Comparison of ENCODE assay signal across 8 cellular contexts in the genomic region with DNA sequence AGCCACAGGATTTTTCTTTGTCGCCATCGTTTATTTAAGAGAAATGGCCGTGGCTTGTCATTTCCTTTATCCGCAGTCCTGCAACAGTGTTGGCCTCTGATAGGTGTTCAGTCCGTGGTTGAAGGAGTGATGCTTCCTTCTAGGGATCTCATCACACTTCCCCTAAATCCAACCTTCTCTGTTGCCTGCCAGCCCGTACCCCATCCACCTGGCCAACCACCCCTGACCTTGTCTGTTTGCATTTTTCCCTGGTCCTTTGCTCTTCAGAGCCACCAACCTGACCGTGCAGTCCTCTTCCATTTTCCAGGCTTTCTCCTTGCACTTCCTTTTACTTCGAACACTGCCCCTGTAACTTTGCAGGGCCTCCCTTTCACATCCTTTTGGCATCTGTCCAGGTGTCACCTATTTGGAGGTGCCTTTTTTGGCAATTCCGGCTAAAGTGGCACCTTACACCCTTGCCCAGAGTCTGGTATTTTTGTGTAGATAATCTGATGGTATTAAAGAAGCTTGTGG. TPM values are rescaled to one million over a fixed set of nuclear protein-coding genes. Genes with fewer than 3 reads are reported as not detected.
A peak's percentile ranks its signal among the peaks of the same experiment; 100 is the strongest.
DNase-seq lines count a peak whose midpoint lies in the region; ATAC-seq, FAIRE-seq and TF ChIP-seq lines count a peak whose summit lies in the region.

No MANE protein-coding gene starts in this region.

- no peaks in the 10 kb centered on the region for H3K9me3 Mint-ChIP-seq in naive B cell

- no peak for TF ChIP-seq EP300 in A549 (IDR thresholded peaks at IDR 0.05)

- TF ChIP-seq RAD21 in A549 (conservative IDR thresholded peaks at IDR 0.05 in 1 of 2, IDR thresholded peaks at IDR 0.05 in 1 of 2): no peak

- H3K4me1 ChIP-seq in A549 (no peaks in the 10 kb centered on the region), OCI-LY7 (ENCODE audit: insufficient read depth, low read length, poor library complexity, severe bottlenecking) (peaks cover 26% of the 10 kb centered on the region)

- H3K4me2 ChIP-seq in A549: peak overlapping the region; percentile 87
- peak overlapping the region; percentile 87 for H3K4me2 ChIP-seq in OCI-LY7 (ENCODE audit: low read length)

- H3K9me3 ChIP-seq in A549 (peaks cover 71% of the 10 kb centered on the region), OCI-LY7 (ENCODE audit: low read length) (no peaks in the 10 kb centered on the region)

- 3% methylated on average over 9 of the region's 9 CpGs for WGBS in A549 (ENCODE audit: missing lambda C conversion rate)

- CTCF ChIA-PET in A549 (lab: Yijun Ruan, JAX): no interaction called here
- CTCF ChIA-PET in OCI-LY7 (lab: Charles Lee; ENCODE audit: unreplicated experiment): no interaction called here

- in situ Hi-C loops in ACHN (cut with HindIII; ENCODE audit: low pct_ligation_motif_present, low pct_unique_long_range_greater_than_20kb, low sequenced_read_pairs): no loop called here

- H3K36me3 Mint-ChIP-seq in naive B cell: peaks cover 8 to 11% of the 10 kb centered on the region in 2 donors

- no peak overlapping the region for H3K4me3 Mint-ChIP-seq in naive B cell

- peak overlapping the region; percentile 26; the same call in 1 of the 2 replicates for H2AFZ ChIP-seq in OCI-LY7 (ENCODE audit: low read length)

- peaks cover 28 to 39% (median 30%) of the 10 kb centered on the region in 3 donors for H3K4me1 Mint-ChIP-seq in naive B cell

- POLR2A ChIA-PET in A549 (lab: Yijun Ruan, JAX): no interaction called here
- POLR2A ChIA-PET in OCI-LY7 (lab: Charles Lee): no interaction called here

- TF ChIP-seq CTCF in A549 (IDR thresholded peaks at IDR 0.05) (no peak), OCI-LY7 (conservative IDR thresholded peaks at IDR 0.05; ENCODE audit: low read length) (no peak)

- intact Hi-C loops in OCI-LY7 (cut with micrococcal nuclease; ENCODE audit: unreplicated experiment): loop anchor here (1.0 to 5.0 kb wide), 3 partner anchors 41 to 70 kb away; partner anchors contain the start of genes ZNF304, ZNF543 and ZNF805

- TF ChIP-seq POLR2A in A549 (IDR thresholded peaks at IDR 0.05; ENCODE audit: low read length): no peak

- H3K4me3 ChIP-seq in A549: peak overlapping the region; percentile 71
- peak overlapping the region; percentile 88 for H3K4me3 ChIP-seq in OCI-LY7 (ENCODE audit: low read depth, low read length, poor library complexity, severe bottlenecking)

- H3K27ac ChIP-seq in A549 (peak overlapping the region; percentile 94 to 97), OCI-LY7 (ENCODE audit: low read depth, low read length, poor library complexity, severe bottlenecking) (peak overlapping the region; percentile 94)

- no peak overlapping the region for H3K27ac Mint-ChIP-seq in naive B cell

- ATAC-seq in A549 (peak in 1 of 2 experiments; percentile 18; a peak in 5 of 6 replicates), naive B cell (ENCODE audit: low read depth in 2 of 2) (peak; percentile 5 to 6), GM21381 (IDR thresholded peaks at IDR 0.05; ENCODE audit: unreplicated experiment) (no peak)

- H3K9me2 ChIP-seq in OCI-LY7 (ENCODE audit: insufficient read depth, low read length): no peaks in the 10 kb centered on the region

- no peaks in the 10 kb centered on the region for H3K27me3 Mint-ChIP-seq in naive B cell

- DNase-seq in A549 (ENCODE audit: low read depth in 1 of 2, low spot score in 1 of 2) (peak; percentile 23 to 51), EL (peak; percentile 20), OCI-LY7 (ENCODE audit: low spot score) (peak; percentile 53), dermis blood vessel endothelial cell (peak; percentile 50), naive B cell (peak; percentile 39), GM19240 (ENCODE audit: insufficient read length, low spot score) (no peak), ACHN (no peak)

- FAIRE-seq in A549 (lab: Jason Lieb, UNC): no peak

- peaks cover 63% of the 10 kb centered on the region for H3K79me2 ChIP-seq in OCI-LY7 (ENCODE audit: insufficient read depth, low read depth, low read length)

- peaks cover 42% of the 10 kb centered on the region for H3K36me3 ChIP-seq in OCI-LY7 (ENCODE audit: insufficient read depth, low read length)

- peaks cover 14% of the 10 kb centered on the region; the same call in 1 of the 2 replicates for H4K20me1 ChIP-seq in OCI-LY7 (ENCODE audit: insufficient read depth, low read length)

- TSS peak; percentile 53 for BruUV-seq in OCI-LY7 (replicated peaks; lab: Mats Ljungman, UMichigan)

TF ChIP-seq in A549, 52 proteins besides CTCF, POLR2A, EP300 and RAD21:
- TF ChIP-seq EHMT2 (IDR thresholded peaks at IDR 0.05; ENCODE audit: low read depth) (no peak), PHF8 (IDR thresholded peaks at IDR 0.05; ENCODE audit: borderline replicate concordance, low read depth) (0 out of 2 replicates have a peak, but pooled peaks have one; percentile 2)

RNA-seq across cellular contexts. Expression of gene ZNF460, which starts 0.7 kb away (rescaled TPM):
- polyA plus RNA-seq in A549 (2011; rRNA removed) (16.1 and 23.4 TPM in 2 replicates), A549 (2017; fragmentation: RNase III; extraction: RNeasy Plus Mini Kit Qiagen cat#74134 plus additional on column Dnase treatment) (0.50 to 0.63 TPM (median 0.58 TPM) in 3 replicates), naive B cell (ENCODE audit: low read depth in 6 of 6) (10 to 100 TPM in 4 of 6 donors, 1 to 10 TPM in 1, not detected in 1; 9.2 to 16.6 (median 14.6) TPM)
- polyA plus RNA-seq in A549 (2012; cell fraction: cytosol; rRNA removed): 2.0 and 2.4 TPM in 2 replicates
- polyA plus RNA-seq in A549 (2012; cell fraction: nucleus; rRNA removed): 2.0 and 2.7 TPM in 2 replicates
- 274 and 308 TPM in 2 replicates for polyA minus RNA-seq in A549 (2011; rRNA and poly(A)+ RNA removed)
- 93.4 and 94.7 TPM in 2 replicates for total RNA-seq in OCI-LY7 (2014; rRNA removed; shearing (Covaris generic))
- total RNA-seq in OCI-LY7 (2022) (62.5 and 67.5 TPM in 2 replicates), dermis blood vessel endothelial cell (63.3 and 88.0 TPM in 2 replicates)

RNA-seq across cellular contexts. Expression of gene ZNF543, which starts 39.3 kb away (rescaled TPM):
- 3.9 and 4.4 TPM in 2 replicates for polyA plus RNA-seq in A549 (2011; rRNA removed)
- 0.77 and 1.0 TPM in 2 replicates for polyA plus RNA-seq in A549 (2012; cell fraction: cytosol; rRNA removed)
- polyA plus RNA-seq in A549 (2012; cell fraction: nucleus; rRNA removed): 0.47 and 1.0 TPM in 2 replicates
- 1.4 to 1.5 TPM (median 1.4 TPM) in 3 replicates for polyA plus RNA-seq in A549 (2017; fragmentation: RNase III; extraction: RNeasy Plus Mini Kit Qiagen cat#74134 plus additional on column Dnase treatment)
- polyA minus RNA-seq in A549 (2011; rRNA and poly(A)+ RNA removed): 11.8 TPM in 2 replicates
- 11.5 and 14.6 TPM in 2 replicates for total RNA-seq in OCI-LY7 (2014; rRNA removed; shearing (Covaris generic))
- 9.4 and 10.9 TPM in 2 replicates for total RNA-seq in OCI-LY7 (2022)
- 10.0 and 15.1 TPM in 2 replicates for total RNA-seq in dermis blood vessel endothelial cell
- polyA plus RNA-seq in naive B cell (ENCODE audit: low read depth in 6 of 6): 10 to 100 TPM in 3 of 6 donors, 1 to 10 TPM in 3; 6.0 to 12.9 (median 9.5) TPM

RNA-seq across cellular contexts. Expression of gene ZNF805, which starts 40.5 kb away (rescaled TPM):
- polyA plus RNA-seq in A549 (2011; rRNA removed) (5.6 and 6.6 TPM in 2 replicates), A549 (2017; fragmentation: RNase III; extraction: RNeasy Plus Mini Kit Qiagen cat#74134 plus additional on column Dnase treatment) (1.1 to 1.5 TPM (median 1.5 TPM) in 3 replicates), naive B cell (ENCODE audit: low read depth in 6 of 6) (1 to 10 TPM in 5 of 6 donors, not detected in 1; 3.4 to 5.9 (median 4.7) TPM)
- 0.96 and 1.3 TPM in 2 replicates for polyA plus RNA-seq in A549 (2012; cell fraction: cytosol; rRNA removed)
- 0.68 and 0.78 TPM in 2 replicates for polyA plus RNA-seq in A549 (2012; cell fraction: nucleus; rRNA removed)
- 41.2 and 50.8 TPM in 2 replicates for polyA minus RNA-seq in A549 (2011; rRNA and poly(A)+ RNA removed)
- 12.2 and 14.9 TPM in 2 replicates for total RNA-seq in OCI-LY7 (2014; rRNA removed; shearing (Covaris generic))
- total RNA-seq in OCI-LY7 (2022) (8.1 and 10.9 TPM in 2 replicates), dermis blood vessel endothelial cell (26.9 and 39.7 TPM in 2 replicates)

RNA-seq across cellular contexts. Expression of gene AURKC, which starts 50.1 kb away (rescaled TPM):
- polyA plus RNA-seq in A549 (2011; rRNA removed): 0.83 and 0.96 TPM in 2 replicates
- polyA plus RNA-seq in A549 (2012; cell fraction: cytosol; rRNA removed): 0.45 and 0.51 TPM in 2 replicates
- polyA plus RNA-seq in A549 (2012; cell fraction: nucleus; rRNA removed): 0.91 and 1.2 TPM in 2 replicates
- polyA plus RNA-seq in A549 (2017; fragmentation: RNase III; extraction: RNeasy Plus Mini Kit Qiagen cat#74134 plus additional on column Dnase treatment): 0.27 to 0.43 TPM (median 0.34 TPM) in 3 replicates
- 0.63 TPM in 1 of 2 replicates, not detected in the other for polyA minus RNA-seq in A549 (2011; rRNA and poly(A)+ RNA removed)
- not detected in 2 replicates for total RNA-seq in OCI-LY7 (2014; rRNA removed; shearing (Covaris generic))
- 1.1 TPM in 1 of 2 replicates, not detected in the other for total RNA-seq in OCI-LY7 (2022)
- total RNA-seq in dermis blood vessel endothelial cell: 0.17 and 0.84 TPM in 2 replicates
- polyA plus RNA-seq in naive B cell (ENCODE audit: low read depth in 6 of 6): 1 to 10 TPM in 3 of 6 donors, under 1 TPM in 2, not detected in 1; 0.41 to 2.5 (median 1.7) TPM

Comparison
In these comparisons a context has a peak if more than half of its experiments do, and no peak if none do; other contexts are left out.
1. DNase-seq: peak in A549 (2 of 2), EL (single experiment), OCI-LY7 (single experiment), dermis blood vessel endothelial cell (single experiment) and naive B cell (single experiment); none in GM19240 (single experiment) and ACHN (single experiment).